ENCODE assay signal across 8 cellular contexts in genomic region chr11:64357904-64358535, GRCh38. TPM values are rescaled to one million over a fixed set of nuclear protein-coding genes. Genes with fewer than 3 reads are reported as not detected.
DNase-seq lines count a peak whose midpoint lies in the region; ATAC-seq and TF ChIP-seq lines count a peak whose summit lies in the region.

No MANE protein-coding gene starts in this region.

- TF ChIP-seq CTCF in foreskin fibroblast (IDR thresholded peaks at IDR 0.05; ENCODE audit: low read depth, low read length), result no peak
- TF ChIP-seq CTCF in lower leg skin (IDR thresholded peaks at IDR 0.05), result no peak

- H3K4me3 Mint-ChIP-seq in activated CD8-positive, alpha-beta T cell treated with anti-CD3 and anti-CD28 coated beads, Interleukin-2, amount 10 ng/mL, durations not matched to agents 7 days and 5 days, result peak overlapping the region; percentile 69

- peak overlapping the region; percentile 68 for H3K27ac Mint-ChIP-seq in activated CD8-positive, alpha-beta T cell treated with anti-CD3 and anti-CD28 coated beads, Interleukin-2, amount 10 ng/mL, durations not matched to agents 7 days and 5 days

- TF ChIP-seq POLR2A in lower leg skin (IDR thresholded peaks at IDR 0.05), result no peak

- CTCF ChIA-PET in activated CD8-positive, alpha-beta T cell treated with anti-CD3 and anti-CD28 coated beads, Interleukin-2, amount 10 ng/mL, durations not matched to agents 7 days and 5 days (lab: Charles Lee), result interaction anchor here (0.8 to 7.1 kb wide), 4 partner anchors 27 to 91 kb away, joined by 3 to 39 read pairs (median 6); partner anchors contain the start of genes PRDX5 and TRMT112

- no peaks in the 10 kb centered on the region for H3K9me3 Mint-ChIP-seq in activated CD8-positive, alpha-beta T cell treated with anti-CD3 and anti-CD28 coated beads, Interleukin-2, amount 10 ng/mL, durations not matched to agents 7 days and 5 days (ENCODE audit: insufficient read depth)

- peaks cover 31% of the 10 kb centered on the region for H3K36me3 Mint-ChIP-seq in activated CD8-positive, alpha-beta T cell treated with anti-CD3 and anti-CD28 coated beads, Interleukin-2, amount 10 ng/mL, durations not matched to agents 7 days and 5 days (ENCODE audit: low read depth)

- DNase-seq in activated CD4-positive, alpha-beta T cell treated with anti-CD3 and anti-CD28 coated beads for 4 hours, result peak; percentile 33 to 54
- no peak for DNase-seq in activated CD4-positive, alpha-beta T cell treated with anti-CD3 and anti-CD28 coated beads, Interleukin-2, amount 50 U/mL, for 4 hours
- DNase-seq in activated CD8-positive, alpha-beta T cell treated with anti-CD3 and anti-CD28 coated beads, Interleukin-2, amount 10 ng/mL, durations not matched to agents 7 days and 5 days, result peak; percentile 56
- DNase-seq in foreskin fibroblast (peak in 1 of 2 donors; percentile 43), NCI-H187 (lab: John Stamatoyannopoulos, UW) (no peak), lower leg skin (ENCODE audit: low spot score in 2 of 2) (no peak)
- peak; percentile 59 for DNase-seq in stimulated activated CD4-positive, alpha-beta T cell treated with anti-CD3 and anti-CD28 coated beads, Interleukin-1b, Interleukin-23, amount 100 ng/mL, for 48 hours

- POLR2A ChIA-PET in activated CD8-positive, alpha-beta T cell treated with anti-CD3 and anti-CD28 coated beads, Interleukin-2, amount 10 ng/mL, durations not matched to agents 7 days and 5 days (lab: Charles Lee), result interaction anchor here (0.7 to 1.1 kb wide), 2 partner anchors 40 to 152 kb away, joined by 3 read pairs; partner anchors contain the start of genes FERMT3, PRDX5 and TRMT112

- WGBS in lower leg skin, 2 donors, result 41 to 50% methylated on average over 12 to 13 of the region's 13 CpGs

- peak overlapping the region; percentile 60 to 97 for H3K4me3 ChIP-seq in foreskin fibroblast (ENCODE audit: low read depth in 1 of 2, low read length in 2 of 2)
- H3K4me3 ChIP-seq in lower leg skin (ENCODE audit: low read depth, poor library complexity, severe bottlenecking), result no peak overlapping the region

- H3K27me3 Mint-ChIP-seq in activated CD8-positive, alpha-beta T cell treated with anti-CD3 and anti-CD28 coated beads, Interleukin-2, amount 10 ng/mL, durations not matched to agents 7 days and 5 days (ENCODE audit: low read depth), result no peaks in the 10 kb centered on the region

- ATAC-seq in activated CD8-positive, alpha-beta T cell treated with anti-CD3 and anti-CD28 coated beads, Interleukin-2, amount 10 ng/mL, durations not matched to agents 7 days and 5 days, result peak; percentile 11
- no peak for ATAC-seq in GM18502 (IDR thresholded peaks at IDR 0.05; ENCODE audit: poor library complexity, unreplicated experiment)

- peaks cover 52% of the 10 kb centered on the region for H3K4me1 Mint-ChIP-seq in activated CD8-positive, alpha-beta T cell treated with anti-CD3 and anti-CD28 coated beads, Interleukin-2, amount 10 ng/mL, durations not matched to agents 7 days and 5 days (ENCODE audit: low read depth)

- intact Hi-C loops in lower leg skin (cut with DNase I; ENCODE audit: low total_unique reads), result no loop called here

RNA-seq across cellular contexts. Expression of gene RPS6KA4, which starts 0.9 kb away (rescaled TPM):
- total RNA-seq in activated CD8-positive, alpha-beta T cell treated with anti-CD3 and anti-CD28 coated beads, Interleukin-2, amount 10 ng/mL, durations not matched to agents 7 days and 5 days, result 10 to 100 TPM; 39.0 to 42.3 TPM
- 10 to 100 TPM; 39.4 to 77.4 (median 49.2) TPM for total RNA-seq in lower leg skin

RNA-seq across cellular contexts. Expression of gene CCDC88B, which starts 18.0 kb away (rescaled TPM):
- 100 to 1,000 TPM; 127 TPM for total RNA-seq in activated CD8-positive, alpha-beta T cell treated with anti-CD3 and anti-CD28 coated beads, Interleukin-2, amount 10 ng/mL, durations not matched to agents 7 days and 5 days
- total RNA-seq in lower leg skin, result 1 to 10 TPM; 2.6 to 9.5 (median 4.8) TPM

RNA-seq across cellular contexts. Expression of gene PRDX5, which starts 40.1 kb away (rescaled TPM):
- total RNA-seq in activated CD8-positive, alpha-beta T cell treated with anti-CD3 and anti-CD28 coated beads, Interleukin-2, amount 10 ng/mL, durations not matched to agents 7 days and 5 days, result 100 to 1,000 TPM; 102 to 106 TPM
- total RNA-seq in lower leg skin, result 100 to 1,000 TPM; 170 to 284 (median 215) TPM

RNA-seq across cellular contexts. Expression of gene TRMT112, which starts 40.7 kb away (rescaled TPM):
- 100 to 1,000 TPM; 154 to 165 TPM for total RNA-seq in activated CD8-positive, alpha-beta T cell treated with anti-CD3 and anti-CD28 coated beads, Interleukin-2, amount 10 ng/mL, durations not matched to agents 7 days and 5 days
- 100 to 1,000 TPM; 199 to 356 (median 255) TPM for total RNA-seq in lower leg skin

RNA-seq across cellular contexts. Expression of gene ESRRA, which starts 52.7 kb away (rescaled TPM):
- 10 to 100 TPM; 42.7 to 43.2 TPM for total RNA-seq in activated CD8-positive, alpha-beta T cell treated with anti-CD3 and anti-CD28 coated beads, Interleukin-2, amount 10 ng/mL, durations not matched to agents 7 days and 5 days
- total RNA-seq in lower leg skin, result 100 to 1,000 TPM in 2 of 4 donors, 10 to 100 TPM in 2; 49.2 to 108 (median 79.3) TPM

Comparison
In these comparisons a context has a peak if more than half of its experiments do, and no peak if none do; other contexts are left out.
1. DNase-seq: peak in activated CD4-positive, alpha-beta T cell treated with anti-CD3 and anti-CD28 coated beads for 4 hours (2 of 2), activated CD8-positive, alpha-beta T cell treated with anti-CD3 and anti-CD28 coated beads, Interleukin-2, amount 10 ng/mL, durations not matched to agents 7 days and 5 days (single experiment) and stimulated activated CD4-positive, alpha-beta T cell treated with anti-CD3 and anti-CD28 coated beads, Interleukin-1b, Interleukin-23, amount 100 ng/mL, for 48 hours (single experiment); none in activated CD4-positive, alpha-beta T cell treated with anti-CD3 and anti-CD28 coated beads, Interleukin-2, amount 50 U/mL, for 4 hours (0 of 2), NCI-H187 (0 of 2) and lower leg skin (0 of 2).
2. RNA of gene CCDC88B, which starts 18.0 kb away (total RNA-seq): 127 TPM in activated CD8-positive, alpha-beta T cell treated with anti-CD3 and anti-CD28 coated beads, Interleukin-2, amount 10 ng/mL, durations not matched to agents 7 days and 5 days; 2.6 to 9.5 TPM in lower leg skin; every median in the first group is over 10 times any median in the second.